In the genomic region with DNA sequence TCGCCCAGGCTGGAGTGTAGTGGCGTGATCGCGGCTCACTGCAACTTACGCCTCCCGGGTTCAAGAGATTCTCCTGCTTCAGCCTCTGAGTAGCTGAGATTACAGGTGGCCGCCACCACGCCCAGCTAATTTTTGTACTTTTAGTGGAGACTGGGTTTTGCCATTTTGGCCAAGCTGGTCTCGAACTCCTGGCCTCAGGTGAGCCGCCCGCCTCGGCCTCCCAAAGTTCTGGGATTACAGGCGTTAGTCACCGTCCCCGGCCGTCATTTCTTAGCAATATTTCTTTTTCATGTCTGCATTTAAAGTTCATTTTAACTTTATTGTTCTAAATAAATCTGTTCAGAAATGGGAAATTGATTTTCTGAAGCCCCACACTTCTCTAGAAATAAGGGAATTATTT, we compare ENCODE assay signal across 20 cellular contexts.
"Had no signal": no experiment of that assay in that cellular context is flagged by ENCODE, and none has a peak within 500 bp of the region (broad histone marks: within the 10 kb centered on the region; RNA-seq: fewer than 3 reads in every experiment).

No MANE protein-coding gene starts in this region.

- ATAC-seq: effector memory CD8-positive, alpha-beta T cell; esophagus mucosa; foreskin keratinocyte; gastrocnemius medialis; gastroesophageal sphincter; heart left ventricle; heart right ventricle had no signal

- DNase-seq: colonic mucosa; cortex of kidney; dermis blood vessel endothelial cell; dorsolateral prefrontal cortex; effector CD4-positive, alpha-beta T cell; effector CD8-positive, alpha-beta T cell; effector memory CD4-positive, alpha-beta T cell; effector memory CD8-positive, alpha-beta T cell; endodermal cell; erythroblast; esophagus squamous epithelium; foreskin fibroblast; foreskin keratinocyte; foreskin melanocyte; gastrocnemius medialis; glutamatergic neuron; heart left ventricle; heart right ventricle had no signal
